Comparison of ENCODE assay signal across 1 cellular context in the genomic region with DNA sequence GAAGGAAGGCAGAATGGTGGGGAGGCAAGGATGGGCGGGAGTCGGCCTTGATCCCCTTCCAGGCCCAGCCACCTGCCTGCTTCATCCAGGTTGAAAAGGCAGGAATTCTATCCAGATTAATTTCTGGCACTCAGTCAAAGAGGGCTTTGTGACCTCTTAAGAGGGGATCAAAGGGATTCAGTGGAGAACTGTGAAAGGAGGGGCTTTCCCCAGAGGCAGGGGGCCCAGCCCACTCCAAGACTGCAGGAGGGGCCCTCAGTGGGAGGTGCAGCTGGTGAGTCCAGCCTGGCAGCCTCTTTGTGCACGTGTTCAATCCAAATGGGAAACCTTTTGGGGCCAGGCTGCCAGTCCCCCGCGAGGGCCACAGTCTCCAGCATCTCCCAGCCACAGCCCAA.
TF ChIP-seq lines count a peak whose summit lies in the region.

No MANE protein-coding gene starts in this region.

TF ChIP-seq in HCT116, 20 proteins besides CTCF, POLR2A, EP300 and RAD21 (continued from another document):
- TF ChIP-seq, protein P1, sequence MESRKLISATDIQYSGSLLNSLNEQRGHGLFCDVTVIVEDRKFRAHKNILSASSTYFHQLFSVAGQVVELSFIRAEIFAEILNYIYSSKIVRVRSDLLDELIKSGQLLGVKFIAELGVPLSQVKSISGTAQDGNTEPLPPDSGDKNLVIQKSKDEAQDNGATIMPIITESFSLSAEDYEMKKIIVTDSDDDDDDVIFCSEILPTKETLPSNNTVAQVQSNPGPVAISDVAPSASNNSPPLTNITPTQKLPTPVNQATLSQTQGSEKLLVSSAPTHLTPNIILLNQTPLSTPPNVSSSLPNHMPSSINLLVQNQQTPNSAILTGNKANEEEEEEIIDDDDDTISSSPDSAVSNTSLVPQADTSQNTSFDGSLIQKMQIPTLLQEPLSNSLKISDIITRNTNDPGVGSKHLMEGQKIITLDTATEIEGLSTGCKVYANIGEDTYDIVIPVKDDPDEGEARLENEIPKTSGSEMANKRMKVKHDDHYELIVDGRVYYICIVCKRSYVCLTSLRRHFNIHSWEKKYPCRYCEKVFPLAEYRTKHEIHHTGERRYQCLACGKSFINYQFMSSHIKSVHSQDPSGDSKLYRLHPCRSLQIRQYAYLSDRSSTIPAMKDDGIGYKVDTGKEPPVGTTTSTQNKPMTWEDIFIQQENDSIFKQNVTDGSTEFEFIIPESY (IDR thresholded peaks at IDR 0.05; ENCODE audit: extremely low read depth, insufficient replicate concordance, low read length), result no peak
- TF ChIP-seq, protein P2, sequence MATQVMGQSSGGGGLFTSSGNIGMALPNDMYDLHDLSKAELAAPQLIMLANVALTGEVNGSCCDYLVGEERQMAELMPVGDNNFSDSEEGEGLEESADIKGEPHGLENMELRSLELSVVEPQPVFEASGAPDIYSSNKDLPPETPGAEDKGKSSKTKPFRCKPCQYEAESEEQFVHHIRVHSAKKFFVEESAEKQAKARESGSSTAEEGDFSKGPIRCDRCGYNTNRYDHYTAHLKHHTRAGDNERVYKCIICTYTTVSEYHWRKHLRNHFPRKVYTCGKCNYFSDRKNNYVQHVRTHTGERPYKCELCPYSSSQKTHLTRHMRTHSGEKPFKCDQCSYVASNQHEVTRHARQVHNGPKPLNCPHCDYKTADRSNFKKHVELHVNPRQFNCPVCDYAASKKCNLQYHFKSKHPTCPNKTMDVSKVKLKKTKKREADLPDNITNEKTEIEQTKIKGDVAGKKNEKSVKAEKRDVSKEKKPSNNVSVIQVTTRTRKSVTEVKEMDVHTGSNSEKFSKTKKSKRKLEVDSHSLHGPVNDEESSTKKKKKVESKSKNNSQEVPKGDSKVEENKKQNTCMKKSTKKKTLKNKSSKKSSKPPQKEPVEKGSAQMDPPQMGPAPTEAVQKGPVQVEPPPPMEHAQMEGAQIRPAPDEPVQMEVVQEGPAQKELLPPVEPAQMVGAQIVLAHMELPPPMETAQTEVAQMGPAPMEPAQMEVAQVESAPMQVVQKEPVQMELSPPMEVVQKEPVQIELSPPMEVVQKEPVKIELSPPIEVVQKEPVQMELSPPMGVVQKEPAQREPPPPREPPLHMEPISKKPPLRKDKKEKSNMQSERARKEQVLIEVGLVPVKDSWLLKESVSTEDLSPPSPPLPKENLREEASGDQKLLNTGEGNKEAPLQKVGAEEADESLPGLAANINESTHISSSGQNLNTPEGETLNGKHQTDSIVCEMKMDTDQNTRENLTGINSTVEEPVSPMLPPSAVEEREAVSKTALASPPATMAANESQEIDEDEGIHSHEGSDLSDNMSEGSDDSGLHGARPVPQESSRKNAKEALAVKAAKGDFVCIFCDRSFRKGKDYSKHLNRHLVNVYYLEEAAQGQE (IDR thresholded peaks at IDR 0.05; ENCODE audit: low read depth), result no peak
- TF ChIP-seq SIN3A (IDR thresholded peaks at IDR 0.05; ENCODE audit: low read depth), result no peak
TF ChIP-seq in HCT116: peak in this region for 0.
